Comparison of ENCODE assay signal across 8 cellular contexts in genomic region chr17:81601525-81602120, GRCh38. TPM values are rescaled to one million over a fixed set of nuclear protein-coding genes. Genes with fewer than 3 reads are reported as not detected.
DNase-seq lines count a peak whose midpoint lies in the region; ATAC-seq and TF ChIP-seq lines count a peak whose summit lies in the region.

No MANE protein-coding gene starts in this region.

- no peak for DNase-seq in Right ventricle myocardium inferior (ENCODE audit: missing footprints)
- DNase-seq in cardiac septum (ENCODE audit: low spot score): no peak
- peak; percentile 52 for DNase-seq in NCI-H1105 (lab: John Stamatoyannopoulos, UW)
- peak; percentile 41 for DNase-seq in SKM-1 treated with dmso at 0.1 percent for 144 hours (lab: John Stamatoyannopoulos, UW; ENCODE audit: unreplicated experiment)
- DNase-seq in MCF 10A (ENCODE audit: unreplicated experiment): peak; percentile 72
- peak; percentile 78 for DNase-seq in inferior parietal cortex (ENCODE audit: extremely low spot score)
- peak in 2 of 3 experiments; percentile 9 to 13 for DNase-seq in stimulated activated CD4-positive, alpha-beta T cell treated with anti-CD3 and anti-CD28 coated beads, TNF-alpha, amount 100 ng/mL, for 4 hours (ENCODE audit: low read depth in 3 of 3)

- no TSS peak for BruUV-seq in MCF 10A (replicated peaks; lab: Mats Ljungman, UMichigan)

- TF ChIP-seq CTCF in MCF 10A (IDR thresholded peaks at IDR 0.05; ENCODE audit: unreplicated experiment): peak; percentile 80

- intact Hi-C loops in Right ventricle myocardium inferior (cut with DNase I) (loop anchor here (2.0 to 5.0 kb wide), 3 partner anchors 34 to 347 kb away; partner anchors contain the start of gene ACTG1), cardiac septum (cut with DNase I) (loop anchor here (5.0 kb wide), 2 partner anchors 79 to 349 kb away; no protein-coding TSS in a partner anchor), MCF 10A (cut with micrococcal nuclease) (loop anchor here (1.0 to 2.0 kb wide), 2 partner anchors 48 to 89 kb away; partner anchors contain the start of gene ACTG1)

- no peak overlapping the region for H3K27ac Mint-ChIP-seq in MCF 10A (ENCODE audit: low read depth, unreplicated experiment)

- H3K27me3 Mint-ChIP-seq in MCF 10A (ENCODE audit: insufficient read depth, unreplicated experiment): no peaks in the 10 kb centered on the region

- no peak overlapping the region for H3K4me3 Mint-ChIP-seq in MCF 10A (ENCODE audit: unreplicated experiment)

- ATAC-seq in Right ventricle myocardium inferior: peak; percentile 75
- ATAC-seq in HG02870 (IDR thresholded peaks at IDR 0.05; ENCODE audit: unreplicated experiment): no peak

- no peaks in the 10 kb centered on the region for H3K9me3 Mint-ChIP-seq in MCF 10A (ENCODE audit: unreplicated experiment)

- POLR2A ChIA-PET in MCF 10A (lab: Yijun Ruan, JAX): interaction anchor here (0.6 to 2.9 kb wide), 11 partner anchors 25 to 842 kb away, joined by 3 to 12 read pairs (median 4); partner anchors contain the start of genes ARL16, FAAP100, HGS and NPLOC4

- CTCF ChIA-PET in MCF 10A (lab: Yijun Ruan, JAX): interaction anchor here (0.5 to 2.8 kb wide), 41 partner anchors 8 to 1541 kb away, joined by 3 to 29 read pairs (median 4); partner anchors contain the start of gene FAAP100

- H3K36me3 Mint-ChIP-seq in MCF 10A (ENCODE audit: insufficient read depth, unreplicated experiment): peaks cover 94% of the 10 kb centered on the region

- H3K4me1 Mint-ChIP-seq in MCF 10A (ENCODE audit: insufficient read depth, unreplicated experiment): no peaks in the 10 kb centered on the region

RNA-seq across cellular contexts. Expression of gene NPLOC4, which starts 35.3 kb away (rescaled TPM):
- total RNA-seq in Right ventricle myocardium inferior (82.0 TPM), cardiac septum (107 TPM), MCF 10A (2022) (83.9 and 95.1 TPM in 2 replicates)

RNA-seq across cellular contexts. Expression of gene TSPAN10, which starts 35.4 kb away (rescaled TPM):
- total RNA-seq in Right ventricle myocardium inferior (0.24 TPM), cardiac septum (0.30 TPM), MCF 10A (2022) (1.8 and 2.1 TPM in 2 replicates)

RNA-seq across cellular contexts. Expression of gene FAAP100, which starts 49.5 kb away (rescaled TPM):
- total RNA-seq in Right ventricle myocardium inferior (14.8 TPM), cardiac septum (13.6 TPM), MCF 10A (2022) (23.4 and 32.5 TPM in 2 replicates)

RNA-seq across cellular contexts. Expression of gene PDE6G, which starts 54.7 kb away (rescaled TPM):
- total RNA-seq in Right ventricle myocardium inferior: not detected
- not detected for total RNA-seq in cardiac septum
- total RNA-seq in MCF 10A (2022): not detected in 2 replicates

Comparison
In these comparisons a context has a peak if more than half of its experiments do, and no peak if none do; other contexts are left out.
1. DNase-seq: peak in NCI-H1105 (single experiment), SKM-1 treated with dmso at 0.1 percent for 144 hours (single experiment), MCF 10A (single experiment), inferior parietal cortex (single experiment) and stimulated activated CD4-positive, alpha-beta T cell treated with anti-CD3 and anti-CD28 coated beads, TNF-alpha, amount 100 ng/mL, for 4 hours (2 of 3); none in Right ventricle myocardium inferior (single experiment) and cardiac septum (single experiment).